15 cellular contexts compared by ENCODE assay signal in genomic region chr4:115042496-115042895, GRCh38.
DNase-seq lines count a peak whose midpoint lies in the region; ATAC-seq, FAIRE-seq and TF ChIP-seq lines count a peak whose summit lies in the region.
"Had no signal": no experiment of that assay in that cellular context is flagged by ENCODE, and none has a peak within 500 bp of the region (broad histone marks: within the 10 kb centered on the region; RNA-seq: fewer than 3 reads in every experiment).

No MANE protein-coding gene starts in this region.

- no peaks in the 10 kb centered on the region for H3K36me3 ChIP-seq in GM12878 (ENCODE audit: control insufficient read depth in 2 of 2, insufficient read depth in 2 of 2, low read length in 1 of 2)
- H3K36me3 ChIP-seq: sigmoid colon had no signal

- no peaks in the 10 kb centered on the region; a peak in 1 of 4 replicates for H3K27me3 ChIP-seq in GM12878 (replicated peaks in 1 of 2; ENCODE audit: control insufficient read depth in 2 of 2, insufficient read depth in 2 of 2, low read length in 1 of 2)
- H3K27me3 ChIP-seq: sigmoid colon had no signal

- no peak overlapping the region for H3K4me3 ChIP-seq in GM12878
- H3K4me3 ChIP-seq: sigmoid colon had no signal

- no TSS peak for BruUV-seq in GM12878 (replicated peaks; lab: Mats Ljungman, UMichigan)

- DNase-seq in DMS 273 (lab: John Stamatoyannopoulos, UW; ENCODE audit: unreplicated experiment) (peak; percentile 24), DMS 273 treated with DMSO at 0.1 percent for 48 hours (lab: John Stamatoyannopoulos, UW) (no peak), GM12878 (ENCODE audit: low read depth, low spot score) (no peak), progenitor cell of endocrine pancreas (ENCODE audit: low spot score, unreplicated experiment) (no peak), NCI-H524 treated with DMSO at 0.1 percent for 48 hours (lab: John Stamatoyannopoulos, UW) (no peak)
- DNase-seq: activated CD8-positive, alpha-beta memory T cell treated with anti-CD3 and anti-CD28 coated beads for 24 hours; activated naive CD8-positive, alpha-beta T cell treated with anti-CD3 and anti-CD28 coated beads, Interleukin-2, amount 50 U/mL, for 24 hours; effector CD8-positive, alpha-beta T cell; NCI-H510A treated with DMSO at 0.1 percent for 48 hours; sigmoid colon; T-cell had no signal

- CTCF ChIA-PET in GM12878 (lab: Yijun Ruan, JAX) = no interaction called here

- intact Hi-C loops in GM12878 (cut with micrococcal nuclease; ENCODE audit: unreplicated experiment) = no loop called here

- ATAC-seq in HG03159 (IDR thresholded peaks at IDR 0.05; ENCODE audit: unreplicated experiment) = peak; percentile 65
- ATAC-seq in GM12878 = peak; percentile 81
- no peak for ATAC-seq in GM19328 (IDR thresholded peaks at IDR 0.05; ENCODE audit: unreplicated experiment)
- ATAC-seq in HG03045 (IDR thresholded peaks at IDR 0.05; ENCODE audit: unreplicated experiment) = no peak
- ATAC-seq: activated naive CD8-positive, alpha-beta T cell treated with anti-CD3 and anti-CD28 coated beads, Interleukin-2, amount 50 U/mL, for 24 hours; T-cell had no signal

- H3K4me3 Mint-ChIP-seq in progenitor cell of endocrine pancreas (ENCODE audit: low read depth) = no peak overlapping the region
- H3K4me3 Mint-ChIP-seq: activated naive CD8-positive, alpha-beta T cell treated with anti-CD3 and anti-CD28 coated beads, Interleukin-2, amount 50 U/mL, for 24 hours; T-cell had no signal

- 0 out of 2 replicates have a peak, but pooled peaks have one; percentile 13 for TF ChIP-seq RAD21 in GM12878 (IDR thresholded peaks at IDR 0.05; ENCODE audit: insufficient read depth, low read depth, low read length)

- in situ Hi-C loops in GM12878 (cut with MboI) = no loop called here

- 38% methylated on average over 3 of the region's 3 CpGs for WGBS in GM12878 (ENCODE audit: insufficient coverage, insufficient replicate concordance, low lambda C conversion rate, missing lambda C conversion rate)

- no peak for TF ChIP-seq POLR2A in GM12878 (IDR thresholded peaks at IDR 0.05; ENCODE audit: low read depth, low read length)

- SMC1A ChIA-PET in GM12878 (lab: Charles Lee; ENCODE audit: uncharacterized antibody, unreplicated experiment) = no interaction called here

- H3K79me2 ChIP-seq in GM12878 (ENCODE audit: control insufficient read depth, insufficient read depth, low read length) = no peaks in the 10 kb centered on the region

- H3K27ac ChIP-seq in GM12878 (ENCODE audit: control insufficient read depth, insufficient read depth) = no peak overlapping the region
- H3K27ac ChIP-seq: 22Rv1, sigmoid colon had no signal

- RAD21 ChIA-PET in GM12878 (lab: Charles Lee; ENCODE audit: unreplicated experiment) = no interaction called here

- no peak for FAIRE-seq in GM12878 (lab: Jason Lieb, UNC)

- H4K20me1 ChIP-seq in GM12878 (ENCODE audit: control insufficient read depth, insufficient read depth) = no peaks in the 10 kb centered on the region

- H3K9ac ChIP-seq in GM12878 (ENCODE audit: control insufficient read depth, insufficient read depth, low read length) = no peak overlapping the region

- H3K9me3 Mint-ChIP-seq in progenitor cell of endocrine pancreas (ENCODE audit: low read depth) = no peaks in the 10 kb centered on the region

- TF ChIP-seq CTCF in GM12878 (IDR thresholded peaks at IDR 0.05 in 2 of 3, conservative IDR thresholded peaks at IDR 0.05 in 1 of 3; ENCODE audit: control insufficient read depth in 2 of 3, extremely low read depth in 1 of 3, insufficient read depth in 1 of 3, low read depth in 3 of 3, low read length in 3 of 3) (peak; percentile 16 to 32 (median 30); a peak in 3 of 6 replicates), progenitor cell of endocrine pancreas (IDR thresholded peaks at IDR 0.05; ENCODE audit: unreplicated experiment) (peak; percentile 52)

- POLR2A ChIA-PET in GM12878 (lab: Charles Lee) = no interaction called here

- no peak overlapping the region for H2AFZ ChIP-seq in GM12878 (ENCODE audit: control insufficient read depth, low read depth, low read length)

- no peaks in the 10 kb centered on the region for H3K27me3 Mint-ChIP-seq in progenitor cell of endocrine pancreas
- H3K27me3 Mint-ChIP-seq: activated naive CD8-positive, alpha-beta T cell treated with anti-CD3 and anti-CD28 coated beads, Interleukin-2, amount 50 U/mL, for 24 hours; T-cell had no signal

- TF ChIP-seq EP300 in GM12878 (IDR thresholded peaks at IDR 0.05; ENCODE audit: borderline replicate concordance in 1 of 2, control insufficient read depth in 1 of 2, low read depth in 2 of 2, low read length in 2 of 2) = no peak

- no peaks in the 10 kb centered on the region for H3K36me3 Mint-ChIP-seq in progenitor cell of endocrine pancreas (ENCODE audit: insufficient read depth)
- H3K36me3 Mint-ChIP-seq: T-cell had no signal

- no peak overlapping the region for H3K4me2 ChIP-seq in GM12878 (ENCODE audit: control insufficient read depth, insufficient read depth)

- no peaks in the 10 kb centered on the region for H3K4me1 Mint-ChIP-seq in progenitor cell of endocrine pancreas (ENCODE audit: low read depth)
- H3K4me1 Mint-ChIP-seq: activated naive CD8-positive, alpha-beta T cell treated with anti-CD3 and anti-CD28 coated beads, Interleukin-2, amount 50 U/mL, for 24 hours; T-cell had no signal

- no peak overlapping the region for H3K27ac Mint-ChIP-seq in progenitor cell of endocrine pancreas
- H3K27ac Mint-ChIP-seq: activated naive CD8-positive, alpha-beta T cell treated with anti-CD3 and anti-CD28 coated beads, Interleukin-2, amount 50 U/mL, for 24 hours; T-cell had no signal

- H3K4me1 ChIP-seq in GM12878 (ENCODE audit: control insufficient read depth, insufficient read depth, low read length) = no peaks in the 10 kb centered on the region
- H3K4me1 ChIP-seq: sigmoid colon had no signal

- H3K9me3 ChIP-seq in GM12878 (replicated peaks; ENCODE audit: control insufficient read depth, insufficient read depth, low read length) = no peaks in the 10 kb centered on the region
- H3K9me3 ChIP-seq: sigmoid colon had no signal

TF ChIP-seq in GM12878, 131 proteins besides CTCF, POLR2A, EP300 and RAD21:
- TF ChIP-seq CBFB (IDR thresholded peaks at IDR 0.05; ENCODE audit: low read depth) = no peak
- TF ChIP-seq LARP7 (IDR thresholded peaks at IDR 0.05) = no peak
- TF ChIP-seq ATF7 (IDR thresholded peaks at IDR 0.05; ENCODE audit: low read depth) = no peak
- no peak for TF ChIP-seq ZNF274 (IDR thresholded peaks at IDR 0.05; ENCODE audit: insufficient read depth, insufficient read length)
- no peak for TF ChIP-seq MEF2A (IDR thresholded peaks at IDR 0.05; ENCODE audit: insufficient read depth, low read depth, low read length)
- TF ChIP-seq YY1 (IDR thresholded peaks at IDR 0.05; ENCODE audit: low read depth, low read length) = no peak
- no peak for TF ChIP-seq E2F8 (IDR thresholded peaks at IDR 0.05; ENCODE audit: low read depth, partially characterized antibody)
- no peak for TF ChIP-seq SMC3 (IDR thresholded peaks at IDR 0.05; ENCODE audit: borderline replicate concordance, low read length)
- TF ChIP-seq ZBED1 (IDR thresholded peaks at IDR 0.05; ENCODE audit: borderline replicate concordance) = no peak
- TF ChIP-seq PML (IDR thresholded peaks at IDR 0.05; ENCODE audit: low read length) = no peak
- TF ChIP-seq STAT1 (conservative IDR thresholded peaks at IDR 0.05) = no peak
- TF ChIP-seq BCL11A (IDR thresholded peaks at IDR 0.05; ENCODE audit: low read depth, low read length) = no peak

Comparison
In these comparisons a context has a peak if more than half of its experiments do, and no peak if none do; other contexts are left out.
1. ATAC-seq: peak in HG03159 (single experiment) and GM12878 (single experiment); none in GM19328 (single experiment) and HG03045 (single experiment).